In genomic region chr1:25106352-25106751, GRCh38 we compare ENCODE assay signal across 21 cellular contexts.
DNase-seq lines count a peak whose midpoint lies in the region; ATAC-seq lines count a peak whose summit lies in the region.
"Had no signal": no experiment of that assay in that cellular context is flagged by ENCODE, and none has a peak within 500 bp of the region (broad histone marks: within the 10 kb centered on the region; RNA-seq: fewer than 3 reads in every experiment).

No MANE protein-coding gene starts in this region.

- H3K9me3 ChIP-seq in GM23248 (ENCODE audit: low read depth): no peaks in the 10 kb centered on the region
- H3K9me3 ChIP-seq: prostate gland had no signal

- peak overlapping the region; percentile 50 for H3K27ac Mint-ChIP-seq in stimulated activated effector memory CD8-positive, alpha-beta T cell treated with anti-CD3 and anti-CD28 coated beads, Interleukin-12 subunit alpha, Interleukin-12 subunit beta, amount 100 ng/mL, for 72 hours
- H3K27ac Mint-ChIP-seq: CD4-positive, alpha-beta T cell; dendritic cell treated with granulocyte-macrophage colony-stimulating factor and Interleukin-4, amounts not matched to agents 40 ng/mL and 50 ng/mL, for 4 days; nephron progenitor cell had no signal

- H3K4me2 ChIP-seq in GM23248 (ENCODE audit: unreplicated experiment): no peak overlapping the region

- no peak overlapping the region for H3K9ac ChIP-seq in GM23248

- peaks cover 22% of the 10 kb centered on the region for H3K4me1 Mint-ChIP-seq in activated T-cell treated with anti-CD3 and anti-CD28 coated beads, Interleukin-2, amount 50 U/mL, for 4 hours (ENCODE audit: low read depth)
- peaks cover 56% of the 10 kb centered on the region for H3K4me1 Mint-ChIP-seq in stimulated activated effector memory CD8-positive, alpha-beta T cell treated with anti-CD3 and anti-CD28 coated beads, Interleukin-12 subunit alpha, Interleukin-12 subunit beta, amount 100 ng/mL, for 72 hours
- H3K4me1 Mint-ChIP-seq: nephron progenitor cell had no signal

- H3K9me3 Mint-ChIP-seq in activated T-cell treated with anti-CD3 and anti-CD28 coated beads, Interleukin-2, amount 50 U/mL, for 4 hours: peaks cover 5% of the 10 kb centered on the region
- peaks cover 10% of the 10 kb centered on the region for H3K9me3 Mint-ChIP-seq in stimulated activated effector memory CD8-positive, alpha-beta T cell treated with anti-CD3 and anti-CD28 coated beads, Interleukin-12 subunit alpha, Interleukin-12 subunit beta, amount 100 ng/mL, for 72 hours
- H3K9me3 Mint-ChIP-seq: CD4-positive, alpha-beta T cell had no signal

- H3K9me2 ChIP-seq in GM23248 (ENCODE audit: insufficient read depth): no peaks in the 10 kb centered on the region

- H2AFZ ChIP-seq in GM23248: no peak overlapping the region

- H3K27me3 Mint-ChIP-seq in activated T-cell treated with anti-CD3 and anti-CD28 coated beads, Interleukin-2, amount 50 U/mL, for 4 hours (ENCODE audit: low read depth): peaks cover 13% of the 10 kb centered on the region
- H3K27me3 Mint-ChIP-seq: CD4-positive, alpha-beta T cell had no signal

- peak; percentile 72 for ATAC-seq in activated T-cell treated with anti-CD3 and anti-CD28 coated beads, Interleukin-2, amount 50 U/mL, for 4 hours
- peak; percentile 89 for ATAC-seq in stimulated activated effector memory CD8-positive, alpha-beta T cell treated with anti-CD3 and anti-CD28 coated beads, Interleukin-12 subunit alpha, Interleukin-12 subunit beta, amount 100 ng/mL, for 72 hours
- no peak for ATAC-seq in GM19351 (IDR thresholded peaks at IDR 0.05; ENCODE audit: unreplicated experiment)
- no peak for ATAC-seq in activated CD4-positive, CD25-positive, alpha-beta regulatory T cell treated with anti-CD3 and anti-CD28 coated beads, Interleukin-2, amount 50 U/mL, for 24 hours

- H3K36me3 Mint-ChIP-seq in activated T-cell treated with anti-CD3 and anti-CD28 coated beads, Interleukin-2, amount 50 U/mL, for 4 hours (ENCODE audit: insufficient read depth): no peaks in the 10 kb centered on the region
- peaks cover 17% of the 10 kb centered on the region for H3K36me3 Mint-ChIP-seq in stimulated activated effector memory CD8-positive, alpha-beta T cell treated with anti-CD3 and anti-CD28 coated beads, Interleukin-12 subunit alpha, Interleukin-12 subunit beta, amount 100 ng/mL, for 72 hours

- peaks cover 22% of the 10 kb centered on the region; the same call in 1 of the 2 replicates for H3K27me3 ChIP-seq in GM23248 (replicated peaks; ENCODE audit: insufficient read depth)

- no peak overlapping the region for H3K4me3 ChIP-seq in GM23248
- H3K4me3 ChIP-seq: breast epithelium, prostate gland, stomach had no signal

- H3K27ac ChIP-seq in GM23248: no peak overlapping the region
- H3K27ac ChIP-seq: breast epithelium, epithelial cell of prostate, prostate gland, stomach had no signal

- no peaks in the 10 kb centered on the region for H3K4me1 ChIP-seq in GM23248 (ENCODE audit: insufficient read depth)
- H3K4me1 ChIP-seq: breast epithelium, prostate gland had no signal

- no peaks in the 10 kb centered on the region for H3F3A ChIP-seq in GM23248 (ENCODE audit: insufficient read depth)

- H3K4me3 Mint-ChIP-seq in activated T-cell treated with anti-CD3 and anti-CD28 coated beads, Interleukin-2, amount 50 U/mL, for 4 hours: no peak overlapping the region
- no peak overlapping the region for H3K4me3 Mint-ChIP-seq in stimulated activated effector memory CD8-positive, alpha-beta T cell treated with anti-CD3 and anti-CD28 coated beads, Interleukin-12 subunit alpha, Interleukin-12 subunit beta, amount 100 ng/mL, for 72 hours
- H3K4me3 Mint-ChIP-seq: CD4-positive, alpha-beta T cell; dendritic cell treated with granulocyte-macrophage colony-stimulating factor and Interleukin-4, amounts not matched to agents 40 ng/mL and 50 ng/mL, for 4 days; nephron progenitor cell had no signal

- no peaks in the 10 kb centered on the region for H4K20me1 ChIP-seq in GM23248 (ENCODE audit: insufficient read depth)

- in situ Hi-C loops in GM23248 (cut with MboI): no loop called here

- WGBS in GM23248 (ENCODE audit: low coverage in 1 of 2, low lambda C conversion rate in 2 of 2, missing lambda C conversion rate in 2 of 2), 2 experiments: 64 to 68% methylated on average over 5 of the region's 5 CpGs

- H3K79me2 ChIP-seq in GM23248 (ENCODE audit: insufficient read depth): no peaks in the 10 kb centered on the region

- no peaks in the 10 kb centered on the region for H3K36me3 ChIP-seq in GM23248 (ENCODE audit: low read depth)
- H3K36me3 ChIP-seq: breast epithelium, prostate gland, stomach had no signal

- peak; percentile 19 for DNase-seq in activated T-cell treated with anti-CD3 and anti-CD28 coated beads for 48 hours (ENCODE audit: low read depth)
- DNase-seq in activated T-cell treated with anti-CD3 and anti-CD28 coated beads for 4 hours: no peak
- peak; percentile 33 for DNase-seq in GM23248
- no peak for DNase-seq in activated T-cell treated with anti-CD3 and anti-CD28 coated beads, Interleukin-2, amount 50 U/mL, for 4 hours
- no peak for DNase-seq in stimulated activated effector memory CD8-positive, alpha-beta T cell treated with anti-CD3 and anti-CD28 coated beads, Interleukin-12 subunit alpha, Interleukin-12 subunit beta, amount 100 ng/mL, for 72 hours (ENCODE audit: low spot score in 2 of 2)
- DNase-seq in putamen (ENCODE audit: low spot score): no peak
- DNase-seq: CD4-positive, alpha-beta T cell; EL; glutamatergic neuron; mammary epithelial cell; NCI-H1694 treated with DMSO at 0.1 percent for 48 hours; nephron progenitor cell; SHP77 treated with DMSO at 0.1 percent for 48 hours; stomach; T1000 had no signal

Comparison
In these comparisons a context has a peak if more than half of its experiments do, and no peak if none do; other contexts are left out.
1. DNase-seq: peak in activated T-cell treated with anti-CD3 and anti-CD28 coated beads for 48 hours (single experiment) and GM23248 (single experiment); none in activated T-cell treated with anti-CD3 and anti-CD28 coated beads for 4 hours (single experiment), activated T-cell treated with anti-CD3 and anti-CD28 coated beads, Interleukin-2, amount 50 U/mL, for 4 hours (single experiment), stimulated activated effector memory CD8-positive, alpha-beta T cell treated with anti-CD3 and anti-CD28 coated beads, Interleukin-12 subunit alpha, Interleukin-12 subunit beta, amount 100 ng/mL, for 72 hours (0 of 2) and putamen (single experiment).
2. ATAC-seq: peak in activated T-cell treated with anti-CD3 and anti-CD28 coated beads, Interleukin-2, amount 50 U/mL, for 4 hours (2 of 2) and stimulated activated effector memory CD8-positive, alpha-beta T cell treated with anti-CD3 and anti-CD28 coated beads, Interleukin-12 subunit alpha, Interleukin-12 subunit beta, amount 100 ng/mL, for 72 hours (single experiment); none in GM19351 (single experiment) and activated CD4-positive, CD25-positive, alpha-beta regulatory T cell treated with anti-CD3 and anti-CD28 coated beads, Interleukin-2, amount 50 U/mL, for 24 hours (0 of 2).